Comparison of ENCODE assay signal across 24 cellular contexts in the genomic region with DNA sequence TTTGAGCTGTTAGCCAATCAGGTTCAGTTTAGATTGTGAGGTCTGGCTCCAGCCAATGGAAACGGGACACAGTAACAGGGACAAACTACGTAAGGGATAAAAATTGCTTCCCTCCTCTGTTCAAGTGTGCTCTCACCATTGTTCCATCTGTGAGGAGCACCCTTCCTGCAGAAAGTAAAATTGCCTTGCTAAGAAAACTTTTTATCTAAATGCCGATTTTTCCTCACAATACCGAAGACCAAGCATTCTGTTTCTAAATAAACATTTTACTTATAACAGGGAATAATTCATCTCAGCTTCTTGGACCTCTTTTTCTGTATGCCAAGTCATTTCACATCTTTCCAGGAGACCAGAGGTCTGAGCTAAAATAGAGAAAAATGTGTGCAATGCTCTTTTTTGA.
DNase-seq lines count a peak whose midpoint lies in the region; FAIRE-seq and TF ChIP-seq lines count a peak whose summit lies in the region.
"Had no signal": no experiment of that assay in that cellular context is flagged by ENCODE, and none has a peak within 500 bp of the region (broad histone marks: within the 10 kb centered on the region; RNA-seq: fewer than 3 reads in every experiment).

No MANE protein-coding gene starts in this region.

- no peaks in the 10 kb centered on the region; the same call in 1 of the 2 replicates for H3K9me3 ChIP-seq in HEK293 (ENCODE audit: control insufficient read depth, insufficient read depth, low read depth, low read length)
- H3K9me3 ChIP-seq: BE2C had no signal

- POLR2A ChIA-PET in HEK293 (lab: Yijun Ruan, JAX): no interaction called here

- CTCF ChIA-PET in HEK293 (lab: Yijun Ruan, JAX): no interaction called here

- TF ChIP-seq CTCF in HEK293 (tag by site-specific recombination; IDR thresholded peaks at IDR 0.05) (no peak), D721Med (IDR thresholded peaks at IDR 0.05; ENCODE audit: insufficient read depth, missing control alignments) (no peak)

- no peak overlapping the region for H3K4me3 ChIP-seq in HEK293 (ENCODE audit: low read depth, low read length)
- H3K4me3 ChIP-seq: A549, BLaER1, GM12878 had no signal

- H3K36me3 ChIP-seq in HEK293 (ENCODE audit: control insufficient read depth in 2 of 2, insufficient read depth in 1 of 2, low read length in 2 of 2): no peaks in the 10 kb centered on the region
- H3K36me3 ChIP-seq: BE2C, BLaER1 had no signal

- H3K27ac ChIP-seq in HEK293 (ENCODE audit: extremely low read depth, low read depth, low read length): no peak overlapping the region
- H3K27ac ChIP-seq: 22Rv1, A549, BLaER1 had no signal

- FAIRE-seq in D721Med (lab: Jason Lieb, UNC): no peak
- FAIRE-seq: GM12878, GM12892, GM18507 had no signal

- DNase-seq in Ammon's horn (ENCODE audit: low spot score) (peak; percentile 25), inferior parietal cortex (ENCODE audit: extremely low spot score) (peak; percentile 38), superior temporal gyrus (ENCODE audit: extremely low spot score) (peak; percentile 38), Kasumi-1 (lab: John Stamatoyannopoulos, UW) (no peak), D721Med (ENCODE audit: insufficient read length, low spot score) (no peak), putamen (ENCODE audit: low spot score) (no peak)
- DNase-seq: AML-193; BE2C; C1 segment of cervical spinal cord; CD4-positive, alpha-beta memory T cell; CD4-positive, CD25-positive, alpha-beta regulatory T cell; CD8-positive, alpha-beta memory T cell; COR-L47; DMS79; DND-41; EL; GDM1 had no signal

- H3K4me1 ChIP-seq in HEK293 (ENCODE audit: control insufficient read depth, insufficient read depth, low read length): no peaks in the 10 kb centered on the region
- H3K4me1 ChIP-seq: A549, BE2C, BLaER1 had no signal

TF ChIP-seq in HEK293, 187 proteins besides CTCF, POLR2A, EP300 and RAD21:
- TF ChIP-seq SETDB1 (IDR thresholded peaks at IDR 0.05; ENCODE audit: insufficient read length, low read length): peak; percentile 71
- no peak for TF ChIP-seq BCL11B (tag by site-specific recombination; IDR thresholded peaks at IDR 0.05; ENCODE audit: low read depth)

Comparison
In these comparisons a context has a peak if more than half of its experiments do, and no peak if none do; other contexts are left out.
1. DNase-seq: peak in Ammon's horn (single experiment), inferior parietal cortex (single experiment) and superior temporal gyrus (single experiment); none in Kasumi-1 (0 of 2), D721Med (single experiment) and putamen (single experiment).